ENCODE assay signal across 8 cellular contexts in genomic region chr17:76737082-76737675, GRCh38. TPM values are rescaled to one million over a fixed set of nuclear protein-coding genes. Genes with fewer than 3 reads are reported as not detected.
A peak's percentile ranks its signal among the peaks of the same experiment; 100 is the strongest.
DNase-seq lines count a peak whose midpoint lies in the region; ATAC-seq and TF ChIP-seq lines count a peak whose summit lies in the region.

Gene SRSF2, minus strand, starts transcription at chr17:76737331. Its CDS starts 171 bp downstream, at chr17:76737160.

- TF ChIP-seq RAD21 in SK-N-SH (IDR thresholded peaks at IDR 0.05; ENCODE audit: low read length) = no peak

- peaks cover 49 to 54% of the 10 kb centered on the region in 2 experiments for H3K36me3 ChIP-seq in SK-N-SH (replicated peaks in 1 of 2; ENCODE audit: control insufficient read depth in 1 of 2, insufficient read depth in 2 of 2, low read length in 1 of 2)
- peaks cover 39% of the 10 kb centered on the region for H3K36me3 ChIP-seq in suprapubic skin

- peaks cover 84% of the 10 kb centered on the region for H3K79me2 ChIP-seq in SK-N-SH (ENCODE audit: insufficient read depth)

- CTCF ChIA-PET in SK-N-SH (lab: Yijun Ruan, JAX) = interaction anchor here (0.8 to 5.8 kb wide), 6 partner anchors 9 to 510 kb away, joined by 3 to 34 read pairs (median 3); partner anchors contain the start of genes JMJD6, METTL23 and MGAT5B

- DNase-seq in GM04504 (ENCODE audit: low read depth) (peak; percentile 97), NCI-H1048 (lab: John Stamatoyannopoulos, UW) (peak; percentile 97), SK-N-SH (peak; percentile 100), germinal center (ENCODE audit: low spot score) (peak; percentile 98), nucleus accumbens (lab: John Stamatoyannopoulos, UW) (peak; percentile 62 to 99 (median 97)), suprapubic skin (ENCODE audit: low spot score in 2 of 2) (peak; percentile 99)
- DNase-seq in activated naive CD4-positive, alpha-beta T cell treated with anti-CD3 and anti-CD28 coated beads, Interleukin-2, amount 50 U/mL, for 16 hours = peak; percentile 98

- H4K20me1 ChIP-seq in SK-N-SH (ENCODE audit: insufficient read depth) = peaks cover 41% of the 10 kb centered on the region

- H3K9me3 ChIP-seq in SK-N-SH (no peaks in the 10 kb centered on the region), suprapubic skin (no peaks in the 10 kb centered on the region)

- no peaks in the 10 kb centered on the region for H3K9me2 ChIP-seq in SK-N-SH

- no peak for TF ChIP-seq CTCF in SK-N-SH (IDR thresholded peaks at IDR 0.05)
- no peak for TF ChIP-seq CTCF in suprapubic skin (IDR thresholded peaks at IDR 0.05)

- ATAC-seq in HG02571 (IDR thresholded peaks at IDR 0.05; ENCODE audit: unreplicated experiment) = peak; percentile 67

- TF ChIP-seq EP300 in SK-N-SH (IDR thresholded peaks at IDR 0.05; ENCODE audit: borderline replicate concordance in 1 of 2, low read depth in 1 of 2, low read length in 1 of 2) = peak in 1 of 2 experiments; percentile 26; a peak in 1 of 4 replicates
- no peak for TF ChIP-seq EP300 in suprapubic skin (IDR thresholded peaks at IDR 0.05)

- H3K27ac ChIP-seq in SK-N-SH (ENCODE audit: low read depth in 2 of 2, low read length in 1 of 2) (peak within 1 kb of the TSS; percentile 98 to 100), suprapubic skin (peak within 1 kb of the TSS; percentile 98)

- peak within 1 kb of the TSS; percentile 87 for H2AFZ ChIP-seq in SK-N-SH (ENCODE audit: low read depth)

- H3K27me3 ChIP-seq in SK-N-SH (ENCODE audit: insufficient read depth) (no peaks in the 10 kb centered on the region), suprapubic skin (no peaks in the 10 kb centered on the region)

- H3K4me2 ChIP-seq in SK-N-SH = peak within 1 kb of the TSS; percentile 94

- under 1% methylated on average over 42 of the region's 60 CpGs for WGBS in SK-N-SH (ENCODE audit: low lambda C conversion rate)
- 0% methylated on average over 4 of the region's 60 CpGs for WGBS in suprapubic skin

- peak within 1 kb of the TSS; percentile 93 to 100 for H3K4me3 ChIP-seq in SK-N-SH (ENCODE audit: low read depth in 2 of 2, low read length in 1 of 2)
- H3K4me3 ChIP-seq in suprapubic skin = peak within 1 kb of the TSS; percentile 82

- peaks cover 34 to 44% of the 10 kb centered on the region in 2 experiments for H3K4me1 ChIP-seq in SK-N-SH (ENCODE audit: control insufficient read depth in 1 of 2, insufficient read depth in 2 of 2, low read depth in 1 of 2, low read length in 1 of 2)
- peaks cover 58% of the 10 kb centered on the region for H3K4me1 ChIP-seq in suprapubic skin

- POLR2A ChIA-PET in SK-N-SH (lab: Yijun Ruan, JAX) = interaction anchor here (0.6 to 4.6 kb wide), 19 partner anchors 8 to 1303 kb away, joined by 3 to 47 read pairs (median 4); partner anchors contain the start of genes JMJD6 and METTL23

- peak; percentile 99 to 100 for TF ChIP-seq POLR2A in suprapubic skin (IDR thresholded peaks at IDR 0.05)

- H3F3A ChIP-seq in SK-N-SH (replicated peaks; ENCODE audit: insufficient read depth) = peaks cover 30% of the 10 kb centered on the region

- peak within 1 kb of the TSS; percentile 95 for H3K9ac ChIP-seq in SK-N-SH

TF ChIP-seq in SK-N-SH, 30 proteins besides CTCF, POLR2A, EP300 and RAD21 (continues in another document):
- TF ChIP-seq POLR2AphosphoS5 (IDR thresholded peaks at IDR 0.05; ENCODE audit: low read depth, low read length) = peak; percentile 100
- peak; percentile 84 for TF ChIP-seq TEAD4 (IDR thresholded peaks at IDR 0.05; ENCODE audit: borderline replicate concordance, insufficient read depth)
- peak; percentile 84 for TF ChIP-seq REST (IDR thresholded peaks at IDR 0.05; ENCODE audit: low read depth, low read length)
- TF ChIP-seq SMC3 (IDR thresholded peaks at IDR 0.05; ENCODE audit: low read depth, low read length) = no peak
- peak; percentile 16 for TF ChIP-seq IRF3 (IDR thresholded peaks at IDR 0.05; ENCODE audit: low read depth, low read length)
- TF ChIP-seq ELF1 (IDR thresholded peaks at IDR 0.05) = peak; percentile 63
- no peak; the same call in 1 of the 2 replicates for TF ChIP-seq TCF12 (IDR thresholded peaks at IDR 0.05)
- TF ChIP-seq CHD2 (IDR thresholded peaks at IDR 0.05; ENCODE audit: low read length, partially characterized antibody) = peak; percentile 70
- TF ChIP-seq FOXM1 (IDR thresholded peaks at IDR 0.05; ENCODE audit: low read depth) = peak; percentile 48; the same call in 1 of the 2 replicates
- peak; percentile 96 for TF ChIP-seq YY1 (IDR thresholded peaks at IDR 0.05; ENCODE audit: low read depth)
- peak; percentile 97 for TF ChIP-seq NRF1 (IDR thresholded peaks at IDR 0.05; ENCODE audit: low read depth, low read length)
- TF ChIP-seq USF2 (IDR thresholded peaks at IDR 0.05; ENCODE audit: borderline replicate concordance, low read depth, low read length) = no peak
- TF ChIP-seq ZBTB33 (IDR thresholded peaks at IDR 0.05; ENCODE audit: borderline replicate concordance, low read depth) = peak; percentile 38
- TF ChIP-seq MAX (IDR thresholded peaks at IDR 0.05; ENCODE audit: low read depth) = peak; percentile 96
- peak; percentile 99 for TF ChIP-seq TAF1 (IDR thresholded peaks at IDR 0.05; ENCODE audit: borderline replicate concordance, low read depth, low read length)
- peak; percentile 13; the same call in 1 of the 2 replicates for TF ChIP-seq MXI1 (IDR thresholded peaks at IDR 0.05; ENCODE audit: low read depth, low read length)
- peak; percentile 34; the same call in 1 of the 2 replicates for TF ChIP-seq RCOR1 (IDR thresholded peaks at IDR 0.05; ENCODE audit: low read length)
- TF ChIP-seq SIN3A (IDR thresholded peaks at IDR 0.05; ENCODE audit: borderline replicate concordance, low read depth, low read length) = peak; percentile 99; the same call in 1 of the 2 replicates
- no peak for TF ChIP-seq EZH2phosphoT487 (IDR thresholded peaks at IDR 0.05; ENCODE audit: borderline replicate concordance, low read depth)
- peak; percentile 85 for TF ChIP-seq GABPA (IDR thresholded peaks at IDR 0.05; ENCODE audit: low read depth)

RNA-seq across cellular contexts. Expression of gene SRSF2, which starts in this region (rescaled TPM):
- 211 and 271 TPM in 2 replicates for polyA plus RNA-seq in SK-N-SH (2012; rRNA removed)
- polyA plus RNA-seq in SK-N-SH (2012; cell fraction: cytosol; rRNA removed) = 162 and 197 TPM in 2 replicates
- polyA plus RNA-seq in SK-N-SH (2012; cell fraction: nucleus; rRNA removed) = 1,226 and 1,940 TPM in 2 replicates
- 100 to 1,000 TPM; 170 to 253 (median 186) TPM for total RNA-seq in suprapubic skin

Comparison
In these comparisons a context has a peak if more than half of its experiments do, and no peak if none do; other contexts are left out.
1. Peak in every context shown above with its lines: DNase-seq, ATAC-seq, H3K4me3 ChIP-seq and H3K27ac ChIP-seq.